In the genomic region with DNA sequence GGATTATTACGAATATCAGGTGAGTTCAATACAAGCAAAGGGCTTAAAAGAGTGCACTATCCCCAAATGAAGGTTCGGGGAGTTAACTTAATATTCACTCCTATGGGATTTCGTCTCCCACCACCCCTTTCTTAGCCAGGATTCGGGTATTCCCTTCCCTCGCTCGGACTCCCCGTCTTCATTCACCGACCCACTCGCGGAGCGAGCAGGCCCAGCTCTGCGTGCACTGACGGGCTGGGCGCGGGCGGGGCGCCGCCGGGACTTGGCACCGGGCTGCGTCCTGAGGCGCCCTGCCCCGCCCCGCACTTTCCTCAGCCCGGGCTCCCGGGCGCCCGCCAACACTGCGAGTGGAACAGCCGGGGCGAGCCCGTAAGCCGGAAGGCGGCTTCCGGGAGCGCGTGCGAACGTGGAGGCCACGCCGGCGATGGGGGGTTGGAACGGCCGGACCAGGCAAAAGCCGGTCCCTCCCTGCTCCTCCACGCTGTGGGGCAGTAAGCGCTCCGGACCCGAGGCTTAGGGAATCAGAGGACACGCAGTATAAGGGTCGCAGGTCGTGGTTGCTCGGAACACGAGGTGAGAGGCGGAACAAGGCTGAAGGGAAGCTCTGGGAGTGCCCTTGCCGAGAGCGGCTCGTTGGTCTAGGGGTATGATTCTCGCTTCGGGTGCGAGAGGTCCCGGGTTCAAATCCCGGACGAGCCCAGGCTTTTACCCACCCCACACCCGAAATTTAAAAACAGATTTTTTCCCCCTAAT, we compare ENCODE assay signal across 8 cellular contexts. TPM values are rescaled to one million over a fixed set of nuclear protein-coding genes. Genes with fewer than 3 reads are reported as not detected.
DNase-seq lines count a peak whose midpoint lies in the region; ATAC-seq and TF ChIP-seq lines count a peak whose summit lies in the region.

No MANE protein-coding gene starts in this region.

- peaks cover 4% of the 10 kb centered on the region for H3K27me3 ChIP-seq in neural cell (ENCODE audit: insufficient read depth, low read depth, low read length)

- DNase-seq in EH (ENCODE audit: low read depth) (peak; percentile 84), GOT3 (lab: John Stamatoyannopoulos, UW) (peak; percentile 97), LHCN-M2 (ENCODE audit: low read depth) (peak; percentile 83), RKO (ENCODE audit: low spot score) (peak; percentile 83), fibroblast of the aortic adventitia (ENCODE audit: low read depth) (no peak)
- DNase-seq in activated T-helper 2 cell treated with anti-CD3 and anti-CD28 coated beads, Interferon-gamma antibody, Interleukin-2, Interleukin-4, amounts not matched to agents 10 μg/mL and 5 μg/mL and 100 μg/mL, durations not matched to agents 14 hours and 24 hours and 36 hours (ENCODE audit: low spot score), result peak; percentile 80
- peak; percentile 89 to 95 for DNase-seq in stimulated activated naive CD8-positive, alpha-beta T cell treated with anti-CD3 and anti-CD28 coated beads, Interleukin-15, amount 100 ng/mL, for 72 hours

- intact Hi-C loops in activated T-helper 2 cell treated with anti-CD3 and anti-CD28 coated beads, Interferon-gamma antibody, Interleukin-2, Interleukin-4, amounts not matched to agents 10 μg/mL and 5 μg/mL and 100 μg/mL, durations not matched to agents 14 hours and 24 hours and 36 hours (cut with micrococcal nuclease), result loop anchor here (1.0 to 2.0 kb wide), 3 partner anchors 91 to 491 kb away; partner anchors contain the start of gene DCAF6

- ATAC-seq in stimulated activated naive CD8-positive, alpha-beta T cell treated with anti-CD3 and anti-CD28 coated beads, Interleukin-15, amount 100 ng/mL, for 72 hours, result peak; percentile 83

- H3K27me3 Mint-ChIP-seq in activated T-helper 2 cell treated with anti-CD3 and anti-CD28 coated beads, Interferon-gamma antibody, Interleukin-2, Interleukin-4, amounts not matched to agents 10 μg/mL and 5 μg/mL and 100 μg/mL, durations not matched to agents 14 hours and 24 hours and 36 hours (ENCODE audit: low read depth), result peaks cover 4% of the 10 kb centered on the region
- no peaks in the 10 kb centered on the region for H3K27me3 Mint-ChIP-seq in stimulated activated naive CD8-positive, alpha-beta T cell treated with anti-CD3 and anti-CD28 coated beads, Interleukin-15, amount 100 ng/mL, for 72 hours

- peaks cover 5% of the 10 kb centered on the region for H3F3A ChIP-seq in neural cell (ENCODE audit: insufficient read depth, low read length, poor library complexity, severe bottlenecking)

- peak overlapping the region; percentile 66 for H3K9ac ChIP-seq in neural cell (ENCODE audit: low read length)

- no peak for TF ChIP-seq CTCF in fibroblast of the aortic adventitia (IDR thresholded peaks at IDR 0.05; ENCODE audit: insufficient read depth, low read length)
- TF ChIP-seq CTCF in neural cell (IDR thresholded peaks at IDR 0.05; ENCODE audit: poor library complexity, severe bottlenecking), result no peak

- no peaks in the 10 kb centered on the region for H3K79me2 ChIP-seq in neural cell (replicated peaks; ENCODE audit: insufficient read depth, low read length)

- peak overlapping the region; percentile 39 for H3K27ac ChIP-seq in neural cell (ENCODE audit: low read length)

- TF ChIP-seq EP300 in neural cell (conservative IDR thresholded peaks at IDR 0.05; ENCODE audit: poor library complexity, severe bottlenecking), result peak; percentile 51

- H3K27ac Mint-ChIP-seq in activated T-helper 2 cell treated with anti-CD3 and anti-CD28 coated beads, Interferon-gamma antibody, Interleukin-2, Interleukin-4, amounts not matched to agents 10 μg/mL and 5 μg/mL and 100 μg/mL, durations not matched to agents 14 hours and 24 hours and 36 hours, result peak overlapping the region; percentile 87
- H3K27ac Mint-ChIP-seq in stimulated activated naive CD8-positive, alpha-beta T cell treated with anti-CD3 and anti-CD28 coated beads, Interleukin-15, amount 100 ng/mL, for 72 hours, result peak overlapping the region; percentile 92 to 100

- no peaks in the 10 kb centered on the region for H3K9me3 ChIP-seq in neural cell (ENCODE audit: low read length)

- no peaks in the 10 kb centered on the region for H3K36me3 ChIP-seq in neural cell (ENCODE audit: insufficient read depth, low read length)

- no peaks in the 10 kb centered on the region for H3K36me3 Mint-ChIP-seq in activated T-helper 2 cell treated with anti-CD3 and anti-CD28 coated beads, Interferon-gamma antibody, Interleukin-2, Interleukin-4, amounts not matched to agents 10 μg/mL and 5 μg/mL and 100 μg/mL, durations not matched to agents 14 hours and 24 hours and 36 hours (ENCODE audit: low read depth)

- no peak overlapping the region for H2AFZ ChIP-seq in neural cell (ENCODE audit: low read depth, low read length)

- H3K4me2 ChIP-seq in neural cell (ENCODE audit: low read length), result peak overlapping the region; percentile 30

- TF ChIP-seq RAD21 in neural cell (conservative IDR thresholded peaks at IDR 0.05), result no peak

- no peaks in the 10 kb centered on the region for H4K20me1 ChIP-seq in neural cell (ENCODE audit: insufficient read depth)

- H3K9me3 Mint-ChIP-seq in activated T-helper 2 cell treated with anti-CD3 and anti-CD28 coated beads, Interferon-gamma antibody, Interleukin-2, Interleukin-4, amounts not matched to agents 10 μg/mL and 5 μg/mL and 100 μg/mL, durations not matched to agents 14 hours and 24 hours and 36 hours, result no peaks in the 10 kb centered on the region
- H3K9me3 Mint-ChIP-seq in stimulated activated naive CD8-positive, alpha-beta T cell treated with anti-CD3 and anti-CD28 coated beads, Interleukin-15, amount 100 ng/mL, for 72 hours, result no peaks in the 10 kb centered on the region

- no peaks in the 10 kb centered on the region for H3K9me2 ChIP-seq in neural cell (ENCODE audit: insufficient read depth, low read length)

- H3K4me1 Mint-ChIP-seq in activated T-helper 2 cell treated with anti-CD3 and anti-CD28 coated beads, Interferon-gamma antibody, Interleukin-2, Interleukin-4, amounts not matched to agents 10 μg/mL and 5 μg/mL and 100 μg/mL, durations not matched to agents 14 hours and 24 hours and 36 hours (ENCODE audit: low read depth), result peaks cover 22% of the 10 kb centered on the region
- peaks cover 46% of the 10 kb centered on the region for H3K4me1 Mint-ChIP-seq in stimulated activated naive CD8-positive, alpha-beta T cell treated with anti-CD3 and anti-CD28 coated beads, Interleukin-15, amount 100 ng/mL, for 72 hours

- H3K4me3 ChIP-seq in fibroblast of the aortic adventitia (ENCODE audit: low read depth, low read length) (peak overlapping the region; percentile 96), neural cell (ENCODE audit: low read length) (peak overlapping the region; percentile 94)

- H3K4me3 Mint-ChIP-seq in activated T-helper 2 cell treated with anti-CD3 and anti-CD28 coated beads, Interferon-gamma antibody, Interleukin-2, Interleukin-4, amounts not matched to agents 10 μg/mL and 5 μg/mL and 100 μg/mL, durations not matched to agents 14 hours and 24 hours and 36 hours (ENCODE audit: low read depth), result peak overlapping the region; percentile 87
- peak overlapping the region; percentile 93 for H3K4me3 Mint-ChIP-seq in stimulated activated naive CD8-positive, alpha-beta T cell treated with anti-CD3 and anti-CD28 coated beads, Interleukin-15, amount 100 ng/mL, for 72 hours

TF ChIP-seq in neural cell, 6 proteins besides CTCF, POLR2A, EP300 and RAD21:
- TF ChIP-seq EZH2 (IDR thresholded peaks at IDR 0.05; ENCODE audit: borderline replicate concordance, insufficient read depth, low read length, poor library complexity, severe bottlenecking) (no peak), MXI1 (conservative IDR thresholded peaks at IDR 0.05; ENCODE audit: poor library complexity, severe bottlenecking) (peak; percentile 97), SMC3 (conservative IDR thresholded peaks at IDR 0.05; ENCODE audit: poor library complexity) (peak; percentile 38), REST (IDR thresholded peaks at IDR 0.05; ENCODE audit: borderline replicate concordance) (no peak), POLR2AphosphoS5 (IDR thresholded peaks at IDR 0.05) (no peak), TAF1 (IDR thresholded peaks at IDR 0.05; ENCODE audit: low read depth) (no peak)

RNA-seq across cellular contexts. Expression of gene MPZL1, which starts 7.5 kb away (rescaled TPM):
- total RNA-seq in LHCN-M2 (2014; rRNA removed) (55.5 and 63.3 TPM in 2 replicates), fibroblast of the aortic adventitia (ENCODE audit: low replicate concordance) (66.6 and 112 TPM in 2 replicates)
- 59.4 TPM for polyA plus RNA-seq in LHCN-M2 (2012)
- total RNA-seq in activated T-helper 2 cell treated with anti-CD3 and anti-CD28 coated beads, Interferon-gamma antibody, Interleukin-2, Interleukin-4, amounts not matched to agents 10 μg/mL and 5 μg/mL and 100 μg/mL, durations not matched to agents 14 hours and 24 hours and 36 hours, result 36.7 and 40.5 TPM in 2 replicates
- polyA plus RNA-seq in neural cell, result 167 and 191 TPM in 2 replicates
- 200 and 268 TPM in 2 replicates for polyA minus RNA-seq in neural cell
